ENCODE assay signal across 1 cellular context in genomic region chr19:54311486-54311885, GRCh38.
TF ChIP-seq lines count a peak whose summit lies in the region.

No MANE protein-coding gene starts in this region.

TF ChIP-seq in GM12878, 131 proteins besides CTCF, POLR2A, EP300 and RAD21:
- TF ChIP-seq NFXL1 (IDR thresholded peaks at IDR 0.05; ENCODE audit: borderline replicate concordance) (no peak), CHD4 (IDR thresholded peaks at IDR 0.05) (no peak)
